In the genomic region with DNA sequence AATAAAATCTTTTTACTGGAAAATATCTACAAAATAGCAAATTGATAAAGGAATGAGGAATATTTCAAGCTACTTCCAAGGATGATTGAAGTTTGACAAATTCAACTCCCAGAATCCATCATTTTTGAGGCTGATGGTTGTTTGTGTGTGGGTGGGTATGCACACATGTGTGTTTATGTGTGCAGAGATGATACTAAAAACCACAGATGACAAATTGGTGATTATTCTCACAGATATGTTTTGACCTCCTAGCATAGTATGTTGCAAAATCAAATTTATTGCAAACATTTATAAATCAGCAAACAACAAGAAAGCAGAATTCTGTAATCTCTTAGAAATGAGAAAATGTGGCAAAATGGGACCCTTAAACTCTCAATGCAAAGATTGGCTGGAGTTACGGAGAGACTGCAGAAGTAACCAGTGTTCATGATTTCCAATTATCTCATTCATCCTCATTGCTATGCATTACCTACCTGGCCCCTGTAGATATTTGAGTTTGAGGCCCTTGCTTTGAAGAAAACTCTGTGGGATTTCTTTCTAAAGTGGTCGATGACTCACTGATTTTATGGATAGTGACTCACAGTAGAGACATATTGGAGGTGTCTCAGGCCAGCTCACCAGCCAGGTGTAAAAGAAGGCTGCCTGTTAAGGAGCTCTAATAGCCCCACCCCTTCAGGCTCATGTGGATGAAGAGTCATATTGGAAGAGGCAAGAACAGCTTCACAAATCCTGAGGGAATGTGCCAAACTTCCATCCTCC, we compare ENCODE assay signal across 8 cellular contexts. TPM values are rescaled to one million over a fixed set of nuclear protein-coding genes. Genes with fewer than 3 reads are reported as not detected.
DNase-seq lines count a peak whose midpoint lies in the region; ATAC-seq and TF ChIP-seq lines count a peak whose summit lies in the region.

No MANE protein-coding gene starts in this region.

- no peak overlapping the region for H3K4me2 ChIP-seq in fibroblast of lung (ENCODE audit: extremely low read depth, insufficient read depth, low read length)

- H3K27ac ChIP-seq in fibroblast of lung (ENCODE audit: insufficient read depth, low read length): no peak overlapping the region

- H3K27me3 Mint-ChIP-seq in chondrocyte (ENCODE audit: low read depth): no peaks in the 10 kb centered on the region

- DNase-seq in fibroblast of lung (ENCODE audit: low read depth in 2 of 2) (peak; percentile 44 to 90), chondrocyte (ENCODE audit: low spot score) (no peak), NCI-H524 treated with DMSO at 0.1 percent for 48 hours (lab: John Stamatoyannopoulos, UW) (no peak)
- peak; percentile 26 for DNase-seq in stimulated activated CD8-positive, alpha-beta memory T cell treated with anti-CD3 and anti-CD28 coated beads, Interleukin-12 subunit alpha, Interleukin-12 subunit beta, amount 100 ng/mL, for 24 hours (ENCODE audit: extremely low read depth)

- H3K36me3 ChIP-seq in fibroblast of lung (ENCODE audit: control insufficient read depth, insufficient read depth, low read length): no peaks in the 10 kb centered on the region

- H3K4me1 Mint-ChIP-seq in chondrocyte (ENCODE audit: low read depth): peaks cover 50% of the 10 kb centered on the region

- no peaks in the 10 kb centered on the region for H4K20me1 ChIP-seq in fibroblast of lung (ENCODE audit: control insufficient read depth, extremely low read depth, insufficient read depth, low read length)

- no peak overlapping the region for H3K27ac Mint-ChIP-seq in chondrocyte (ENCODE audit: unreplicated experiment)

- H3K4me3 Mint-ChIP-seq in chondrocyte (ENCODE audit: unreplicated experiment): no peak overlapping the region

- no peaks in the 10 kb centered on the region for H3K79me2 ChIP-seq in fibroblast of lung (ENCODE audit: control insufficient read depth, insufficient read depth, low read length)

- TF ChIP-seq CTCF in fibroblast of lung (conservative IDR thresholded peaks at IDR 0.05 in 1 of 2, IDR thresholded peaks at IDR 0.05 in 1 of 2; ENCODE audit: low read depth in 1 of 2, low read length in 2 of 2): no peak
- TF ChIP-seq CTCF in chondrocyte (IDR thresholded peaks at IDR 0.05): no peak

- no peaks in the 10 kb centered on the region for H3K36me3 Mint-ChIP-seq in chondrocyte (ENCODE audit: low read depth)

- H3K27me3 ChIP-seq in fibroblast of lung (ENCODE audit: control insufficient read depth, insufficient read depth, low read length): no peaks in the 10 kb centered on the region

- H3K9me3 Mint-ChIP-seq in chondrocyte (ENCODE audit: low read depth): no peaks in the 10 kb centered on the region

- H3K4me3 ChIP-seq in fibroblast of lung (replicated peaks in 1 of 4; ENCODE audit: control extremely low read depth in 1 of 4, insufficient read depth in 1 of 4, low read depth in 3 of 4, low read length in 4 of 4): no peak overlapping the region

- no peak overlapping the region for H2AFZ ChIP-seq in fibroblast of lung (ENCODE audit: low read length)

- H3K9me3 ChIP-seq in fibroblast of lung (ENCODE audit: control insufficient read depth, insufficient read depth, low read depth, low read length): no peaks in the 10 kb centered on the region

- ATAC-seq in HG03442 (IDR thresholded peaks at IDR 0.05; ENCODE audit: unreplicated experiment) (peak; percentile 41), GM21367 (IDR thresholded peaks at IDR 0.05; ENCODE audit: unreplicated experiment) (no peak), HG03378 (IDR thresholded peaks at IDR 0.05; ENCODE audit: unreplicated experiment) (no peak)
- ATAC-seq in activated CD4-positive, CD25-positive, alpha-beta regulatory T cell treated with anti-CD3 and anti-CD28 coated beads, Interleukin-2, amount 50 U/mL, for 24 hours: peak; percentile 92 to 93

- H3K4me1 ChIP-seq in fibroblast of lung (ENCODE audit: control insufficient read depth, extremely low read depth, insufficient read depth, low read length): peaks cover 4% of the 10 kb centered on the region

- H3K9ac ChIP-seq in fibroblast of lung (ENCODE audit: insufficient read depth, low read length): no peak overlapping the region

RNA-seq across cellular contexts. Expression of a gene that starts 44.6 kb away (rescaled TPM):
- total RNA-seq in fibroblast of lung: 0.33 TPM in 1 of 2 replicates, not detected in the other
- polyA plus RNA-seq in fibroblast of lung: 0.02 and 0.27 TPM in 2 replicates
- 0.28 TPM in 1 of 2 replicates, not detected in the other for polyA plus RNA-seq in fibroblast of lung (2012)
- not detected in 2 replicates for polyA minus RNA-seq in fibroblast of lung (ENCODE audit: low replicate concordance)
- total RNA-seq in chondrocyte: not detected in 3 replicates

Comparison
In these comparisons a context has a peak if more than half of its experiments do, and no peak if none do; other contexts are left out.
1. ATAC-seq: peak in HG03442 (single experiment) and activated CD4-positive, CD25-positive, alpha-beta regulatory T cell treated with anti-CD3 and anti-CD28 coated beads, Interleukin-2, amount 50 U/mL, for 24 hours (2 of 2); none in GM21367 (single experiment) and HG03378 (single experiment).
2. DNase-seq: peak in fibroblast of lung (2 of 2) and stimulated activated CD8-positive, alpha-beta memory T cell treated with anti-CD3 and anti-CD28 coated beads, Interleukin-12 subunit alpha, Interleukin-12 subunit beta, amount 100 ng/mL, for 24 hours (single experiment); none in chondrocyte (single experiment) and NCI-H524 treated with DMSO at 0.1 percent for 48 hours (single experiment).